17 cellular contexts compared by ENCODE assay signal in the genomic region with DNA sequence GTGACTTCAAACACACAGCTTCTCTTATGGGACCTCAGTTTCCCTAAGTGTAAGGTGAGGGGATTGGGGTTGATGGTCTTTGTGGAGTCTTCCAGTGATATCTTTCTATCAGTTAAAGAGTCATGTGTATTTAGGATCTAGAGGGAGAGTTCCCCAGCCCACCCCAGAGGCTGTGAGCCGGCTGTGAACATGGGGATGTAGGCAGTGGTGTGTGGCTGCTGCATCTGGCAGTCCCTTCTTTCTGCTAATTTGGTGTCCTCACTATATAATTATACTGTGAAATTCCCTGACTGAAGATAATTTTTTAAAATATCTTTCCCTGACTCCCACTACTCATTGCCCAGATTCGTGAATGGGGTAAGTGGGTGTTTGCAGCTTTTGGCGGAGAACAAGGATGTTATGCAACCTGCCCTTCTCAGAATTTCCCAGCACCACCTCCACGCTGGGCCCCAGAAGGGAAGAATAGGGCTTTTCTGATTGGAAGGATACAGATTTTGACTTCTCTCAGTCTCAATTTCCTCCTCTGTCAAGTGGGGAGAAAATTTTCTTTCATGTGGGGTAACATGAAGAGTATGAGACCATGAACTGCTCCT.
DNase-seq lines count a peak whose midpoint lies in the region; ATAC-seq and TF ChIP-seq lines count a peak whose summit lies in the region.
"Had no signal": no experiment of that assay in that cellular context is flagged by ENCODE, and none has a peak within 500 bp of the region (broad histone marks: within the 10 kb centered on the region; RNA-seq: fewer than 3 reads in every experiment).

No MANE protein-coding gene starts in this region.

- in situ Hi-C loops in Panc1 (cut with HindIII; ENCODE audit: low pct_unique_long_range_greater_than_20kb, low sequenced_read_pairs), result no loop called here

- H3K4me1 Mint-ChIP-seq in type B pancreatic cell (ENCODE audit: unreplicated experiment), result peaks cover 30% of the 10 kb centered on the region
- H3K4me1 Mint-ChIP-seq: activated CD8-positive, alpha-beta memory T cell treated with anti-CD3 and anti-CD28 coated beads, Interleukin-2, amount 10 ng/mL, durations not matched to agents 7 days and 5 days; CD4-positive, CD25-positive, alpha-beta regulatory T cell; T-cell had no signal

- no peak overlapping the region for H3K4me3 ChIP-seq in Panc1 (ENCODE audit: low read depth in 2 of 2, low read length in 2 of 2)
- H3K4me3 ChIP-seq: thoracic aorta had no signal

- H3K36me3 ChIP-seq in Panc1 (ENCODE audit: control insufficient read depth, insufficient read depth, low read length), result no peaks in the 10 kb centered on the region
- H3K36me3 ChIP-seq: thoracic aorta had no signal

- no peaks in the 10 kb centered on the region for H3K9me3 Mint-ChIP-seq in type B pancreatic cell
- H3K9me3 Mint-ChIP-seq: nephron, T-cell had no signal

- intact Hi-C loops in Panc1 (cut with micrococcal nuclease; ENCODE audit: unreplicated experiment), result no loop called here

- CTCF ChIA-PET in Panc1 (lab: Charles Lee), result no interaction called here

- no peaks in the 10 kb centered on the region for H3K27me3 ChIP-seq in Panc1 (ENCODE audit: control insufficient read depth, insufficient read depth, low read length)

- H3K4me3 Mint-ChIP-seq in type B pancreatic cell, result no peak overlapping the region
- H3K4me3 Mint-ChIP-seq: activated CD8-positive, alpha-beta memory T cell treated with anti-CD3 and anti-CD28 coated beads, Interleukin-2, amount 10 ng/mL, durations not matched to agents 7 days and 5 days; CD4-positive, CD25-positive, alpha-beta regulatory T cell; nephron; T-cell had no signal

- peaks cover 8% of the 10 kb centered on the region for H3K27me3 Mint-ChIP-seq in type B pancreatic cell

- no peak for ATAC-seq in Panc1
- no peak for ATAC-seq in HG03442 (IDR thresholded peaks at IDR 0.05; ENCODE audit: unreplicated experiment)
- ATAC-seq: activated CD8-positive, alpha-beta memory T cell treated with anti-CD3 and anti-CD28 coated beads, Interleukin-2, amount 10 ng/mL, durations not matched to agents 7 days and 5 days; T-cell had no signal

- DNase-seq in Panc1 (ENCODE audit: low read depth, low spot score) (no peak), epithelial cell of prostate (ENCODE audit: low read depth, low spot score) (no peak), middle frontal gyrus (ENCODE audit: extremely low spot score, low spot score) (peak; percentile 32), type B pancreatic cell (ENCODE audit: extremely low spot score, unreplicated experiment) (peak; percentile 11), AML-193 (lab: John Stamatoyannopoulos, UW) (no peak), T1000 (lab: John Stamatoyannopoulos, UW) (no peak), NCI-H510A treated with DMSO at 0.1 percent for 48 hours (lab: John Stamatoyannopoulos, UW) (no peak)
- DNase-seq: activated CD4-positive, CD25-positive, alpha-beta regulatory T cell; activated gamma-delta T cell treated with Interleukin-2 at 50 U/mL for 16 hours; CD4-positive, CD25-positive, alpha-beta regulatory T cell; NCI-H524 treated with DMSO at 0.1 percent for 48 hours; stimulated activated CD4-positive, alpha-beta T cell treated with anti-CD3 and anti-CD28 coated beads, Interleukin-2, amount 100 ng/mL, for 24 hours; T-cell had no signal

- peaks cover 48% of the 10 kb centered on the region for H3K4me1 ChIP-seq in Panc1 (ENCODE audit: control insufficient read depth, insufficient read depth, low read length)

- POLR2A ChIA-PET in Panc1 (lab: Charles Lee), result interaction anchor here (0.6 kb wide), 1 partner anchor 60 kb away, joined by 3 read pairs; no protein-coding TSS in a partner anchor

- H3K27ac Mint-ChIP-seq in type B pancreatic cell, result peak overlapping the region; percentile 93
- H3K27ac Mint-ChIP-seq: activated CD8-positive, alpha-beta memory T cell treated with anti-CD3 and anti-CD28 coated beads, Interleukin-2, amount 10 ng/mL, durations not matched to agents 7 days and 5 days; CD4-positive, CD25-positive, alpha-beta regulatory T cell; T-cell had no signal

- BruUV-seq in Panc1 (replicated peaks; lab: Mats Ljungman, UMichigan), result no TSS peak

- no peak for TF ChIP-seq CTCF in Panc1 (IDR thresholded peaks at IDR 0.05)
- TF ChIP-seq CTCF in type B pancreatic cell (conservative IDR thresholded peaks at IDR 0.05), result no peak

- H3K27ac ChIP-seq in Panc1 (ENCODE audit: low read length) (peak overlapping the region; percentile 36; the same call in 1 of the 2 replicates), epithelial cell of prostate (peak overlapping the region; percentile 66)
- H3K27ac ChIP-seq: thoracic aorta had no signal

- no peaks in the 10 kb centered on the region for H3K9me3 ChIP-seq in Panc1 (ENCODE audit: control insufficient read depth, insufficient read depth, low read depth, low read length)
- H3K9me3 ChIP-seq: thoracic aorta had no signal

- H3K36me3 Mint-ChIP-seq in type B pancreatic cell, result no peaks in the 10 kb centered on the region
- H3K36me3 Mint-ChIP-seq: activated CD8-positive, alpha-beta memory T cell treated with anti-CD3 and anti-CD28 coated beads, Interleukin-2, amount 10 ng/mL, durations not matched to agents 7 days and 5 days; CD4-positive, CD25-positive, alpha-beta regulatory T cell; T-cell had no signal

Comparison
In these comparisons a context has a peak if more than half of its experiments do, and no peak if none do; other contexts are left out.
1. DNase-seq: peak in middle frontal gyrus (single experiment) and type B pancreatic cell (single experiment); none in Panc1 (single experiment), epithelial cell of prostate (single experiment), AML-193 (0 of 2), T1000 (single experiment) and NCI-H510A treated with DMSO at 0.1 percent for 48 hours (single experiment).